ENCODE assay signal across 1 cellular context in the genomic region with DNA sequence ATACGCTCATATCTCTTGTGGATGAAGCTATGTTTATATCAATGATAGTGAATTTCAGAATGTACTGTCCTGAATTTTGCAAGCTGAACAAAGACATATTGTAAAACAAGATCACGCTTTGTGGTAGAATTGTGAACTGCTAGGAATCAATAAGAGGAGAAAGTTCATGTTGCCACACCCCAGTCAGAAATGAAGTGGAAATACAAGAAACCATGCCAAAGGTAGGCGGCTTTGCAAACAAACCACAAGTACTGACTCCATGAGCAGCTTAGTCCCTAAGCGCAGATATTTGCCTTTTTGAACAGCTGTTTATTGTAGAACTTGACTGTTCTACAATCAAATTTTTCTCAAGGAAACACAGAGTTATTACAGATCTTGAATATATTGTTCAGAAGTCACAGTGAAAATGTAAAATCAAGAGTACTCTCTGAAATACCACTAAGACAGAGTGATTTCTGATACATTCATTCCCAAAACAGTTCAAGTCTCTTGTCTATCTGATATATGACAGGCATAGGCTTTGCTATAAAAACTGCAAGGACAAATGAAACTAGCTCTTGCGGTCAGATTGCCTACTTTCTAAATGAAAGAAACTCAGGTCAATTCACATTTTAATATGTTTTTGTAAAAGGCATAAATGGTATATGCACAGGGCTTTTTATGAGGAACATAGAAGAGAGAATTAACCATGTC.
A peak's percentile ranks its signal among the peaks of the same experiment; 100 is the strongest.
TF ChIP-seq lines count a peak whose summit lies in the region.

No MANE protein-coding gene starts in this region.

TF ChIP-seq in HepG2, 621 proteins besides CTCF, POLR2A, EP300 and RAD21 (continued from another document and continues in another):
- TF ChIP-seq, protein P1, sequence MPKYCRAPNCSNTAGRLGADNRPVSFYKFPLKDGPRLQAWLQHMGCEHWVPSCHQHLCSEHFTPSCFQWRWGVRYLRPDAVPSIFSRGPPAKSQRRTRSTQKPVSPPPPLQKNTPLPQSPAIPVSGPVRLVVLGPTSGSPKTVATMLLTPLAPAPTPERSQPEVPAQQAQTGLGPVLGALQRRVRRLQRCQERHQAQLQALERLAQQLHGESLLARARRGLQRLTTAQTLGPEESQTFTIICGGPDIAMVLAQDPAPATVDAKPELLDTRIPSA (CRISPR knock-in tag; IDR thresholded peaks at IDR 0.05; ENCODE audit: borderline replicate concordance): no peak
- TF ChIP-seq, protein P2, sequence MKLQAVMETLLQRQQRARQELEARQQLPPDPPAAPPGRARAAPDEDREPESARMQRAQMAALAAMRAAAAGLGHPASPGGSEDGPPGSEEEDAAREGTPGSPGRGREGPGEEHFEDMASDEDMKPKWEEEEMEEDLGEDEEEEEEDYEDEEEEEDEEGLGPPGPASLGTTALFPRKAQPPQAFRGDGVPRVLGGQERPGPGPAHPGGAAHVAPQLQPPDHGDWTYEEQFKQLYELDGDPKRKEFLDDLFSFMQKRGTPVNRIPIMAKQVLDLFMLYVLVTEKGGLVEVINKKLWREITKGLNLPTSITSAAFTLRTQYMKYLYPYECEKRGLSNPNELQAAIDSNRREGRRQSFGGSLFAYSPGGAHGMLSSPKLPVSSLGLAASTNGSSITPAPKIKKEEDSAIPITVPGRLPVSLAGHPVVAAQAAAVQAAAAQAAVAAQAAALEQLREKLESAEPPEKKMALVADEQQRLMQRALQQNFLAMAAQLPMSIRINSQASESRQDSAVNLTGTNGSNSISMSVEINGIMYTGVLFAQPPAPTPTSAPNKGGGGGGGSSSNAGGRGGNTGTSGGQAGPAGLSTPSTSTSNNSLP (IDR thresholded peaks at IDR 0.05; ENCODE audit: low read depth, low read length): peak; percentile 75
- TF ChIP-seq CREB1 (IDR thresholded peaks at IDR 0.05) (no peak), CREB1 (CRISPR knock-in tag; IDR thresholded peaks at IDR 0.05) (peak; percentile 65), SUZ12 (IDR thresholded peaks at IDR 0.05; ENCODE audit: low read depth, low read length) (no peak), NFIC (IDR thresholded peaks at IDR 0.05; ENCODE audit: low read length) (peak; percentile 73; the same call in 1 of the 2 replicates), ATF7 (IDR thresholded peaks at IDR 0.05) (no peak), ATF7 (CRISPR knock-in tag; IDR thresholded peaks at IDR 0.05) (no peak), SNAPC2 (CRISPR knock-in tag; IDR thresholded peaks at IDR 0.05) (no peak), CEBPB (IDR thresholded peaks at IDR 0.05; ENCODE audit: borderline replicate concordance, low read depth, low read length) (peak; percentile 90), NR2F6 (IDR thresholded peaks at IDR 0.05) (0 out of 2 replicates have a peak, but pooled peaks have one; percentile 28), NR2F6 (CRISPR knock-in tag; IDR thresholded peaks at IDR 0.05) (no peak), ZMYM2 (CRISPR knock-in tag; IDR thresholded peaks at IDR 0.05) (no peak), KLF15 (CRISPR knock-in tag; IDR thresholded peaks at IDR 0.05; ENCODE audit: borderline replicate concordance) (no peak), ZNF577 (CRISPR knock-in tag; IDR thresholded peaks at IDR 0.05; ENCODE audit: borderline replicate concordance, low read depth) (no peak), GABPA (IDR thresholded peaks at IDR 0.05; ENCODE audit: low read depth, low read length) (no peak), GABPA (CRISPR knock-in tag; IDR thresholded peaks at IDR 0.05; ENCODE audit: low read depth) (no peak), SYNCRIP (IDR thresholded peaks at IDR 0.05; ENCODE audit: insufficient read depth, low read depth, low read length) (no peak), TMF1 (CRISPR knock-in tag; IDR thresholded peaks at IDR 0.05; ENCODE audit: low read depth) (no peak), RFXANK (CRISPR knock-in tag; IDR thresholded peaks at IDR 0.05) (no peak), FOXC1 (CRISPR knock-in tag; IDR thresholded peaks at IDR 0.05; ENCODE audit: borderline replicate concordance) (no peak)
- TF ChIP-seq, protein P3, sequence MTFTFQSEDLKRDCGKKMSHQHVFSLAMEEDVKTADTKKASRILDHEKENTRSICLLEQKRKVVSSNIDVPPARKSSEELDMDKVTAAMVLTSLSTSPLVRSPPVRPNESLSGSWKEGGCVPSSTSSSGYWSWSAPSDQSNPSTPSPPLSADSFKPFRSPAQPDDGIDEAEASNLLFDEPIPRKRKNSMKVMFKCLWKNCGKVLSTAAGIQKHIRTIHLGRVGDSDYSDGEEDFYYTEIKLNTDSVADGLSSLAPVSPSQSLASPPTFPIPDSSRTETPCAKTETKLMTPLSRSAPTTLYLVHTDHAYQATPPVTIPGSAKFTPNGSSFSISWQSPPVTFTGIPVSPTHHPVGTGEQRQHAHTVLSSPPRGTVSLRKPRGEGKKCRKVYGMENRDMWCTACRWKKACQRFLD (CRISPR knock-in tag; IDR thresholded peaks at IDR 0.05; ENCODE audit: borderline replicate concordance): no peak
- TF ChIP-seq, protein P4, sequence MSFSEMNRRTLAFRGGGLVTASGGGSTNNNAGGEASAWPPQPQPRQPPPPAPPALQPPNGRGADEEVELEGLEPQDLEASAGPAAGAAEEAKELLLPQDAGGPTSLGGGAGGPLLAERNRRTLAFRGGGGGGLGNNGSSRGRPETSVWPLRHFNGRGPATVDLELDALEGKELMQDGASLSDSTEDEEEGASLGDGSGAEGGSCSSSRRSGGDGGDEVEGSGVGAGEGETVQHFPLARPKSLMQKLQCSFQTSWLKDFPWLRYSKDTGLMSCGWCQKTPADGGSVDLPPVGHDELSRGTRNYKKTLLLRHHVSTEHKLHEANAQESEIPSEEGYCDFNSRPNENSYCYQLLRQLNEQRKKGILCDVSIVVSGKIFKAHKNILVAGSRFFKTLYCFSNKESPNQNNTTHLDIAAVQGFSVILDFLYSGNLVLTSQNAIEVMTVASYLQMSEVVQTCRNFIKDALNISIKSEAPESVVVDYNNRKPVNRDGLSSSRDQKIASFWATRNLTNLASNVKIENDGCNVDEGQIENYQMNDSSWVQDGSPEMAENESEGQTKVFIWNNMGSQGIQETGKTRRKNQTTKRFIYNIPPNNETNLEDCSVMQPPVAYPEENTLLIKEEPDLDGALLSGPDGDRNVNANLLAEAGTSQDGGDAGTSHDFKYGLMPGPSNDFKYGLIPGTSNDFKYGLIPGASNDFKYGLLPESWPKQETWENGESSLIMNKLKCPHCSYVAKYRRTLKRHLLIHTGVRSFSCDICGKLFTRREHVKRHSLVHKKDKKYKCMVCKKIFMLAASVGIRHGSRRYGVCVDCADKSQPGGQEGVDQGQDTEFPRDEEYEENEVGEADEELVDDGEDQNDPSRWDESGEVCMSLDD (CRISPR knock-in tag; IDR thresholded peaks at IDR 0.05; ENCODE audit: borderline replicate concordance): no peak
- TF ChIP-seq, protein P5, sequence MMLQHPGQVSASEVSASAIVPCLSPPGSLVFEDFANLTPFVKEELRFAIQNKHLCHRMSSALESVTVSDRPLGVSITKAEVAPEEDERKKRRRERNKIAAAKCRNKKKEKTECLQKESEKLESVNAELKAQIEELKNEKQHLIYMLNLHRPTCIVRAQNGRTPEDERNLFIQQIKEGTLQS (CRISPR knock-in tag; IDR thresholded peaks at IDR 0.05): no peak
- TF ChIP-seq, protein P6, sequence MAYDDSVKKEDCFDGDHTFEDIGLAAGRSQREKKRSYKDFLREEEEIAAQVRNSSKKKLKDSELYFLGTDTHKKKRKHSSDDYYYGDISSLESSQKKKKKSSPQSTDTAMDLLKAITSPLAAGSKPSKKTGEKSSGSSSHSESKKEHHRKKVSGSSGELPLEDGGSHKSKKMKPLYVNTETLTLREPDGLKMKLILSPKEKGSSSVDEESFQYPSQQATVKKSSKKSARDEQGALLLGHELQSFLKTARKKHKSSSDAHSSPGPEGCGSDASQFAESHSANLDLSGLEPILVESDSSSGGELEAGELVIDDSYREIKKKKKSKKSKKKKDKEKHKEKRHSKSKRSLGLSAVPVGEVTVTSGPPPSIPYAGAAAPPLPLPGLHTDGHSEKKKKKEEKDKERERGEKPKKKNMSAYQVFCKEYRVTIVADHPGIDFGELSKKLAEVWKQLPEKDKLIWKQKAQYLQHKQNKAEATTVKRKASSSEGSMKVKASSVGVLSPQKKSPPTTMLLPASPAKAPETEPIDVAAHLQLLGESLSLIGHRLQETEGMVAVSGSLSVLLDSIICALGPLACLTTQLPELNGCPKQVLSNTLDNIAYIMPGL (CRISPR knock-in tag; IDR thresholded peaks at IDR 0.05; ENCODE audit: borderline replicate concordance in 1 of 2, low read depth in 1 of 2): no peak
- TF ChIP-seq, protein P7, sequence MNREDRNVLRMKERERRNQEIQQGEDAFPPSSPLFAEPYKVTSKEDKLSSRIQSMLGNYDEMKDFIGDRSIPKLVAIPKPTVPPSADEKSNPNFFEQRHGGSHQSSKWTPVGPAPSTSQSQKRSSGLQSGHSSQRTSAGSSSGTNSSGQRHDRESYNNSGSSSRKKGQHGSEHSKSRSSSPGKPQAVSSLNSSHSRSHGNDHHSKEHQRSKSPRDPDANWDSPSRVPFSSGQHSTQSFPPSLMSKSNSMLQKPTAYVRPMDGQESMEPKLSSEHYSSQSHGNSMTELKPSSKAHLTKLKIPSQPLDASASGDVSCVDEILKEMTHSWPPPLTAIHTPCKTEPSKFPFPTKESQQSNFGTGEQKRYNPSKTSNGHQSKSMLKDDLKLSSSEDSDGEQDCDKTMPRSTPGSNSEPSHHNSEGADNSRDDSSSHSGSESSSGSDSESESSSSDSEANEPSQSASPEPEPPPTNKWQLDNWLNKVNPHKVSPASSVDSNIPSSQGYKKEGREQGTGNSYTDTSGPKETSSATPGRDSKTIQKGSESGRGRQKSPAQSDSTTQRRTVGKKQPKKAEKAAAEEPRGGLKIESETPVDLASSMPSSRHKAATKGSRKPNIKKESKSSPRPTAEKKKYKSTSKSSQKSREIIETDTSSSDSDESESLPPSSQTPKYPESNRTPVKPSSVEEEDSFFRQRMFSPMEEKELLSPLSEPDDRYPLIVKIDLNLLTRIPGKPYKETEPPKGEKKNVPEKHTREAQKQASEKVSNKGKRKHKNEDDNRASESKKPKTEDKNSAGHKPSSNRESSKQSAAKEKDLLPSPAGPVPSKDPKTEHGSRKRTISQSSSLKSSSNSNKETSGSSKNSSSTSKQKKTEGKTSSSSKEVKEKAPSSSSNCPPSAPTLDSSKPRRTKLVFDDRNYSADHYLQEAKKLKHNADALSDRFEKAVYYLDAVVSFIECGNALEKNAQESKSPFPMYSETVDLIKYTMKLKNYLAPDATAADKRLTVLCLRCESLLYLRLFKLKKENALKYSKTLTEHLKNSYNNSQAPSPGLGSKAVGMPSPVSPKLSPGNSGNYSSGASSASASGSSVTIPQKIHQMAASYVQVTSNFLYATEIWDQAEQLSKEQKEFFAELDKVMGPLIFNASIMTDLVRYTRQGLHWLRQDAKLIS (CRISPR knock-in tag; IDR thresholded peaks at IDR 0.05): no peak
- TF ChIP-seq, protein P8, sequence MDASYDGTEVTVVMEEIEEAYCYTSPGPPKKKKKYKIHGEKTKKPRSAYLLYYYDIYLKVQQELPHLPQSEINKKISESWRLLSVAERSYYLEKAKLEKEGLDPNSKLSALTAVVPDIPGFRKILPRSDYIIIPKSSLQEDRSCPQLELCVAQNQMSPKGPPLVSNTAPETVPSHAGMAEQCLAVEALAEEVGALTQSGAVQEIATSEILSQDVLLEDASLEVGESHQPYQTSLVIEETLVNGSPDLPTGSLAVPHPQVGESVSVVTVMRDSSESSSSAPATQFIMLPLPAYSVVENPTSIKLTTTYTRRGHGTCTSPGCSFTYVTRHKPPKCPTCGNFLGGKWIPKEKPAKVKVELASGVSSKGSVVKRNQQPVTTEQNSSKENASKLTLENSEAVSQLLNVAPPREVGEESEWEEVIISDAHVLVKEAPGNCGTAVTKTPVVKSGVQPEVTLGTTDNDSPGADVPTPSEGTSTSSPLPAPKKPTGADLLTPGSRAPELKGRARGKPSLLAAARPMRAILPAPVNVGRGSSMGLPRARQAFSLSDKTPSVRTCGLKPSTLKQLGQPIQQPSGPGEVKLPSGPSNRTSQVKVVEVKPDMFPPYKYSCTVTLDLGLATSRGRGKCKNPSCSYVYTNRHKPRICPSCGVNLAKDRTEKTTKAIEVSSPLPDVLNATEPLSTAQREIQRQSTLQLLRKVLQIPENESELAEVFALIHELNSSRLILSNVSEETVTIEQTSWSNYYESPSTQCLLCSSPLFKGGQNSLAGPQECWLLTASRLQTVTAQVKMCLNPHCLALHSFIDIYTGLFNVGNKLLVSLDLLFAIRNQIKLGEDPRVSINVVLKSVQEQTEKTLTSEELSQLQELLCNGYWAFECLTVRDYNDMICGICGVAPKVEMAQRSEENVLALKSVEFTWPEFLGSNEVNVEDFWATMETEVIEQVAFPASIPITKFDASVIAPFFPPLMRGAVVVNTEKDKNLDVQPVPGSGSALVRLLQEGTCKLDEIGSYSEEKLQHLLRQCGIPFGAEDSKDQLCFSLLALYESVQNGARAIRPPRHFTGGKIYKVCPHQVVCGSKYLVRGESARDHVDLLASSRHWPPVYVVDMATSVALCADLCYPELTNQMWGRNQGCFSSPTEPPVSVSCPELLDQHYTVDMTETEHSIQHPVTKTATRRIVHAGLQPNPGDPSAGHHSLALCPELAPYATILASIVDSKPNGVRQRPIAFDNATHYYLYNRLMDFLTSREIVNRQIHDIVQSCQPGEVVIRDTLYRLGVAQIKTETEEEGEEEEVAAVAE (CRISPR knock-in tag; IDR thresholded peaks at IDR 0.05; ENCODE audit: borderline replicate concordance): no peak
- TF ChIP-seq, protein P9, sequence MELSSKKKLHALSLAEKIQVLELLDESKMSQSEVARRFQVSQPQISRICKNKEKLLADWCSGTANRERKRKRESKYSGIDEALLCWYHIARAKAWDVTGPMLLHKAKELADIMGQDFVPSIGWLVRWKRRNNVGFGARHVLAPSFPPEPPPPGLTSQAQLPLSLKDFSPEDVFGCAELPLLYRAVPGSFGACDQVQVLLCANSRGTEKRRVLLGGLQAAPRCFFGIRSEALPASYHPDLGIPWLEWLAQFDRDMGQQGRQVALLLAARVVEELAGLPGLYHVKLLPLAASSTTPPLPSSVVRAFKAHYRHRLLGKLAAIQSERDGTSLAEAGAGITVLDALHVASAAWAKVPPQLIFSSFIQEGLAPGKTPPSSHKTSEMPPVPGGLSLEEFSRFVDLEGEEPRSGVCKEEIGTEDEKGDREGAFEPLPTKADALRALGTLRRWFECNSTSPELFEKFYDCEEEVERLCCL (CRISPR knock-in tag; IDR thresholded peaks at IDR 0.05; ENCODE audit: borderline replicate concordance): no peak
- TF ChIP-seq, protein P10, sequence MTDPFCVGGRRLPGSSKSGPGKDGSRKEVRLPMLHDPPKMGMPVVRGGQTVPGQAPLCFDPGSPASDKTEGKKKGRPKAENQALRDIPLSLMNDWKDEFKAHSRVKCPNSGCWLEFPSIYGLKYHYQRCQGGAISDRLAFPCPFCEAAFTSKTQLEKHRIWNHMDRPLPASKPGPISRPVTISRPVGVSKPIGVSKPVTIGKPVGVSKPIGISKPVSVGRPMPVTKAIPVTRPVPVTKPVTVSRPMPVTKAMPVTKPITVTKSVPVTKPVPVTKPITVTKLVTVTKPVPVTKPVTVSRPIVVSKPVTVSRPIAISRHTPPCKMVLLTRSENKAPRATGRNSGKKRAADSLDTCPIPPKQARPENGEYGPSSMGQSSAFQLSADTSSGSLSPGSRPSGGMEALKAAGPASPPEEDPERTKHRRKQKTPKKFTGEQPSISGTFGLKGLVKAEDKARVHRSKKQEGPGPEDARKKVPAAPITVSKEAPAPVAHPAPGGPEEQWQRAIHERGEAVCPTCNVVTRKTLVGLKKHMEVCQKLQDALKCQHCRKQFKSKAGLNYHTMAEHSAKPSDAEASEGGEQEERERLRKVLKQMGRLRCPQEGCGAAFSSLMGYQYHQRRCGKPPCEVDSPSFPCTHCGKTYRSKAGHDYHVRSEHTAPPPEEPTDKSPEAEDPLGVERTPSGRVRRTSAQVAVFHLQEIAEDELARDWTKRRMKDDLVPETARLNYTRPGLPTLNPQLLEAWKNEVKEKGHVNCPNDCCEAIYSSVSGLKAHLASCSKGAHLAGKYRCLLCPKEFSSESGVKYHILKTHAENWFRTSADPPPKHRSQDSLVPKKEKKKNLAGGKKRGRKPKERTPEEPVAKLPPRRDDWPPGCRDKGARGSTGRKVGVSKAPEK (CRISPR knock-in tag; IDR thresholded peaks at IDR 0.05; ENCODE audit: borderline replicate concordance): no peak
